Comparison of ENCODE assay signal across 1 cellular context in genomic region chr17:17685775-17686291, GRCh38.
TF ChIP-seq lines count a peak whose summit lies in the region.

No MANE protein-coding gene starts in this region.

TF ChIP-seq in HEK293, 187 proteins besides CTCF, POLR2A, EP300 and RAD21 (continued from another document and continues in another):
- no peak for TF ChIP-seq ZNF202 (tag by site-specific recombination; IDR thresholded peaks at IDR 0.05; ENCODE audit: borderline replicate concordance)
- TF ChIP-seq ZNF561 (tag by site-specific recombination; IDR thresholded peaks at IDR 0.05; ENCODE audit: borderline replicate concordance), result no peak
- TF ChIP-seq GLI4 (tag by site-specific recombination; IDR thresholded peaks at IDR 0.05), result no peak
- no peak for TF ChIP-seq ZNF433 (tag by site-specific recombination; IDR thresholded peaks at IDR 0.05; ENCODE audit: low read depth)
- peak; percentile 84 for TF ChIP-seq ZNF600 (tag by site-specific recombination; IDR thresholded peaks at IDR 0.05)
- TF ChIP-seq ZBTB17 (tag by site-specific recombination; IDR thresholded peaks at IDR 0.05), result peak; percentile 91
- peak; percentile 60; the same call in 1 of the 2 replicates for TF ChIP-seq KLF17 (tag by site-specific recombination; IDR thresholded peaks at IDR 0.05)
- no peak for TF ChIP-seq ZNF626 (tag by site-specific recombination; IDR thresholded peaks at IDR 0.05)
- TF ChIP-seq ZEB2 (tag by site-specific recombination; IDR thresholded peaks at IDR 0.05), result peak; percentile 88
- no peak for TF ChIP-seq ZNF2 (tag by site-specific recombination; IDR thresholded peaks at IDR 0.05)
- no peak for TF ChIP-seq ZNF558 (tag by site-specific recombination; IDR thresholded peaks at IDR 0.05)
- TF ChIP-seq ZBTB7A (tag by site-specific recombination; IDR thresholded peaks at IDR 0.05; ENCODE audit: low read depth), result no peak
- no peak for TF ChIP-seq BCL11B (tag by site-specific recombination; IDR thresholded peaks at IDR 0.05; ENCODE audit: low read depth)
- TF ChIP-seq ZNF510 (tag by site-specific recombination; IDR thresholded peaks at IDR 0.05; ENCODE audit: insufficient replicate concordance), result no peak
- no peak for TF ChIP-seq ZFHX2 (tag by site-specific recombination; conservative IDR thresholded peaks at IDR 0.05)
- TF ChIP-seq ZNF24 (tag by site-specific recombination; IDR thresholded peaks at IDR 0.05), result no peak
- TF ChIP-seq HOXD13 (CRISPR knock-in tag; IDR thresholded peaks at IDR 0.05; ENCODE audit: borderline replicate concordance), result no peak
- no peak for TF ChIP-seq ZNF146 (tag by site-specific recombination; IDR thresholded peaks at IDR 0.05)
- no peak for TF ChIP-seq ZNF292 (tag by site-specific recombination; IDR thresholded peaks at IDR 0.05; ENCODE audit: borderline replicate concordance, low read depth)
- TF ChIP-seq ZNF596 (tag by site-specific recombination; IDR thresholded peaks at IDR 0.05), result no peak
- no peak for TF ChIP-seq SETDB1 (IDR thresholded peaks at IDR 0.05; ENCODE audit: insufficient read length, low read length)
- no peak for TF ChIP-seq ZIC2 (tag by site-specific recombination; IDR thresholded peaks at IDR 0.05)
- 0 out of 2 replicates have a peak, but pooled peaks have one; percentile 20 for TF ChIP-seq ZNF843 (tag by site-specific recombination; IDR thresholded peaks at IDR 0.05)
- TF ChIP-seq ZNF324 (tag by site-specific recombination; IDR thresholded peaks at IDR 0.05), result no peak
- no peak for TF ChIP-seq ZBTB44 (tag by site-specific recombination; IDR thresholded peaks at IDR 0.05)
- no peak for TF ChIP-seq ZSCAN4 (tag by site-specific recombination; IDR thresholded peaks at IDR 0.05)
- TF ChIP-seq ZNF518A (tag by site-specific recombination; conservative IDR thresholded peaks at IDR 0.05; ENCODE audit: low read depth), result no peak
- no peak for TF ChIP-seq ZNF514 (tag by site-specific recombination; IDR thresholded peaks at IDR 0.05)
- TF ChIP-seq FEZF1 (tag by site-specific recombination; IDR thresholded peaks at IDR 0.05), result no peak
- TF ChIP-seq ZNF223 (tag by site-specific recombination; IDR thresholded peaks at IDR 0.05), result no peak
- no peak for TF ChIP-seq ZBTB6 (tag by site-specific recombination; IDR thresholded peaks at IDR 0.05)
- no peak for TF ChIP-seq PRDM6 (tag by site-specific recombination; IDR thresholded peaks at IDR 0.05)
- no peak for TF ChIP-seq ZBTB48 (tag by site-specific recombination; IDR thresholded peaks at IDR 0.05)
- TF ChIP-seq SALL2 (tag by site-specific recombination; IDR thresholded peaks at IDR 0.05; ENCODE audit: borderline replicate concordance), result no peak
- TF ChIP-seq ZBTB21 (tag by site-specific recombination; IDR thresholded peaks at IDR 0.05), result no peak
- peak; percentile 71 for TF ChIP-seq ZNF366 (tag by site-specific recombination; conservative IDR thresholded peaks at IDR 0.05)
- no peak for TF ChIP-seq ZNF239 (tag by site-specific recombination; IDR thresholded peaks at IDR 0.05)
- no peak for TF ChIP-seq ZNF513 (tag by site-specific recombination; IDR thresholded peaks at IDR 0.05)
- no peak for TF ChIP-seq YY2 (tag by site-specific recombination; IDR thresholded peaks at IDR 0.05)
- TF ChIP-seq HOXA7 (CRISPR knock-in tag; IDR thresholded peaks at IDR 0.05; ENCODE audit: borderline replicate concordance), result no peak
- 0 out of 2 replicates have a peak, but pooled peaks have one; percentile 36 for TF ChIP-seq ZFP69B (tag by site-specific recombination; IDR thresholded peaks at IDR 0.05)
- TF ChIP-seq ZNF221 (tag by site-specific recombination; IDR thresholded peaks at IDR 0.05; ENCODE audit: borderline replicate concordance), result no peak
- no peak for TF ChIP-seq ZNF777 (tag by site-specific recombination; IDR thresholded peaks at IDR 0.05; ENCODE audit: borderline replicate concordance)
- TF ChIP-seq ZBTB1 (tag by site-specific recombination; IDR thresholded peaks at IDR 0.05), result no peak
- TF ChIP-seq ZNF830 (tag by site-specific recombination; IDR thresholded peaks at IDR 0.05; ENCODE audit: low read depth), result no peak
- TF ChIP-seq ZNF785 (tag by site-specific recombination; IDR thresholded peaks at IDR 0.05), result no peak
- no peak for TF ChIP-seq ZNF692 (tag by site-specific recombination; IDR thresholded peaks at IDR 0.05)
- TF ChIP-seq ZNF76 (tag by site-specific recombination; IDR thresholded peaks at IDR 0.05; ENCODE audit: borderline replicate concordance, low read depth), result no peak
- 0 out of 2 replicates have a peak, but pooled peaks have one; percentile 29 for TF ChIP-seq ZBTB10 (tag by site-specific recombination; IDR thresholded peaks at IDR 0.05)
- TF ChIP-seq ZNF701 (tag by site-specific recombination; IDR thresholded peaks at IDR 0.05), result no peak
- no peak for TF ChIP-seq KLF16 (tag by site-specific recombination; IDR thresholded peaks at IDR 0.05)
- TF ChIP-seq ZNF501 (tag by site-specific recombination; IDR thresholded peaks at IDR 0.05), result no peak
